ENCODE assay signal across 1 cellular context in genomic region chr19:17937371-17937900, GRCh38.
TF ChIP-seq lines count a peak whose summit lies in the region.

No MANE protein-coding gene starts in this region.

TF ChIP-seq in HEK293, 187 proteins besides CTCF, POLR2A, EP300 and RAD21 (continued from another document):
- no peak for TF ChIP-seq ZBTB11 (tag by site-specific recombination; conservative IDR thresholded peaks at IDR 0.05; ENCODE audit: low read depth)
